Comparison of ENCODE assay signal across 1 cellular context in the genomic region with DNA sequence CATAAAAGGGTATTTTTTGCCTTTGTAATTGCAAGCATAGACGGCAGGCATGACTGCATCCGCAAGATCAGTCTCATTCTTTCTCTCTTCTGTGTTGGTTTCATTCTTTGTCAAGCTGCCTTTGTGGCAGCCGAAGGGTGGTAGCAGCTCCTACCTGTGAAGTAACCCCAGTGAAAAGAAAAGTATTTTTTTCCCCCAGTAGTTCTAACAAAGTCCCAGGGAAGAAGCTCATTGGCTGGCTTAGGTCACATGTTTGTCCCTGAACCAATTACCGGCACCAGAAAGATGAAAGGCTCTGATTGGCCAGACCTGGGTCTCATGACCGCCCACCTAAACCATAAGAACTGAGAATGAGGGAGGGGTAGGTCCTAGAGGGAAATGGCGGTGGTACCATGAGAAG.
TF ChIP-seq lines count a peak whose summit lies in the region.

No MANE protein-coding gene starts in this region.

TF ChIP-seq in SK-N-SH treated with all-trans-retinoic acid at 6 μM for 48 hours, 23 proteins besides CTCF, POLR2A, EP300 and RAD21 (continued from another document):
- TF ChIP-seq ZFP3 (CRISPR knock-in tag; IDR thresholded peaks at IDR 0.05) (no peak), TOX (CRISPR knock-in tag; IDR thresholded peaks at IDR 0.05; ENCODE audit: borderline replicate concordance) (no peak), ZNF8 (CRISPR knock-in tag; IDR thresholded peaks at IDR 0.05) (no peak), SNAI2 (CRISPR knock-in tag; IDR thresholded peaks at IDR 0.05) (no peak), RARB (CRISPR knock-in tag; IDR thresholded peaks at IDR 0.05) (no peak)
- TF ChIP-seq, protein P1, sequence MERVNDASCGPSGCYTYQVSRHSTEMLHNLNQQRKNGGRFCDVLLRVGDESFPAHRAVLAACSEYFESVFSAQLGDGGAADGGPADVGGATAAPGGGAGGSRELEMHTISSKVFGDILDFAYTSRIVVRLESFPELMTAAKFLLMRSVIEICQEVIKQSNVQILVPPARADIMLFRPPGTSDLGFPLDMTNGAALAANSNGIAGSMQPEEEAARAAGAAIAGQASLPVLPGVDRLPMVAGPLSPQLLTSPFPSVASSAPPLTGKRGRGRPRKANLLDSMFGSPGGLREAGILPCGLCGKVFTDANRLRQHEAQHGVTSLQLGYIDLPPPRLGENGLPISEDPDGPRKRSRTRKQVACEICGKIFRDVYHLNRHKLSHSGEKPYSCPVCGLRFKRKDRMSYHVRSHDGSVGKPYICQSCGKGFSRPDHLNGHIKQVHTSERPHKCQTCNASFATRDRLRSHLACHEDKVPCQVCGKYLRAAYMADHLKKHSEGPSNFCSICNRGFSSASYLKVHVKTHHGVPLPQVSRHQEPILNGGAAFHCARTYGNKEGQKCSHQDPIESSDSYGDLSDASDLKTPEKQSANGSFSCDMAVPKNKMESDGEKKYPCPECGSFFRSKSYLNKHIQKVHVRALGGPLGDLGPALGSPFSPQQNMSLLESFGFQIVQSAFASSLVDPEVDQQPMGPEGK (CRISPR knock-in tag; IDR thresholded peaks at IDR 0.05; ENCODE audit: borderline replicate concordance) = no peak
- TF ChIP-seq, protein P2, sequence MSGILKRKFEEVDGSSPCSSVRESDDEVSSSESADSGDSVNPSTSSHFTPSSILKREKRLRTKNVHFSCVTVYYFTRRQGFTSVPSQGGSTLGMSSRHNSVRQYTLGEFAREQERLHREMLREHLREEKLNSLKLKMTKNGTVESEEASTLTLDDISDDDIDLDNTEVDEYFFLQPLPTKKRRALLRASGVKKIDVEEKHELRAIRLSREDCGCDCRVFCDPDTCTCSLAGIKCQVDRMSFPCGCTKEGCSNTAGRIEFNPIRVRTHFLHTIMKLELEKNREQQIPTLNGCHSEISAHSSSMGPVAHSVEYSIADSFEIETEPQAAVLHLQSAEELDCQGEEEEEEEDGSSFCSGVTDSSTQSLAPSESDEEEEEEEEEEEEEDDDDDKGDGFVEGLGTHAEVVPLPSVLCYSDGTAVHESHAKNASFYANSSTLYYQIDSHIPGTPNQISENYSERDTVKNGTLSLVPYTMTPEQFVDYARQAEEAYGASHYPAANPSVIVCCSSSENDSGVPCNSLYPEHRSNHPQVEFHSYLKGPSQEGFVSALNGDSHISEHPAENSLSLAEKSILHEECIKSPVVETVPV (CRISPR knock-in tag; IDR thresholded peaks at IDR 0.05) = no peak
